7 cellular contexts compared by ENCODE assay signal in the genomic region with DNA sequence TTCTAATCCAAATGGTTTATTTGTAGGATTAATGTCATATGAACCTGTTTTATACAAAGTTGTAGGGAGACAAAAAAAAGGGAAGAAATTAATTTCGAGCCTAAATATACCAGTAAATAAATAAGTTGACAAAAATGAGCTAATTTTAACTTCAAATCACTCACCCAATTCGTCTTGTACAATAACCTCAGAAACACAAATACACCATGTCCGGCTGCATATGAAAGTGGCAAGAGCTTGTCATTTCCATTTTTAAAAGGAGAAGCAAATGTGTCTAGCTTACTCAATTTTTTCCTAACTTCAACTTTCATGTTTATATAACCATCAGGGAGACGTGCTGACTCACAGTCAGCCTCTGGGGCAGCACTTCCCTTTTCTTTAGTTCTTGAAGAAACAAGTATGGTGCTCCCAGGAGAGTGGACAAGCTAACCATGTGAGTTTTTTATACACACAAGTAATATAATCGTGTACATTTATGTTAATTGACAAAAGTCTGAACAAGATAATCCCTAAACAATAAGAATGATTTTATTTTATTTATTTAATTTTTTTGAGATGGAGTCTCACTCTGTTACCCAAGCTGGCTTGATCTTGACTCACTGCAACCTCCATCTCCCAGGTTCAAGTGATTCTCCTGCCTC. TPM values are rescaled to one million over a fixed set of nuclear protein-coding genes. Genes with fewer than 3 reads are reported as not detected.
DNase-seq lines count a peak whose midpoint lies in the region; ATAC-seq and TF ChIP-seq lines count a peak whose summit lies in the region.

No MANE protein-coding gene starts in this region.

- TF ChIP-seq CTCF in choroid plexus epithelial cell (conservative IDR thresholded peaks at IDR 0.05; ENCODE audit: low read depth, low read length) = peak; percentile 7

- ATAC-seq in GM18519 (IDR thresholded peaks at IDR 0.05; ENCODE audit: low FRiP score, unreplicated experiment) (peak; percentile 86), HG02588 (IDR thresholded peaks at IDR 0.05; ENCODE audit: unreplicated experiment) (peak; percentile 87)

- DNase-seq in NCI-H460 (ENCODE audit: extremely low read depth, low read depth) (peak; percentile 38), choroid plexus epithelial cell (ENCODE audit: low read depth) (peak; percentile 95), myocyte (ENCODE audit: low read depth) (peak; percentile 38), NCI-H1930 (lab: John Stamatoyannopoulos, UW) (no peak), NCI-H2081 treated with DMSO at 0.1 percent for 48 hours (lab: John Stamatoyannopoulos, UW) (no peak)

- H3K4me3 ChIP-seq in choroid plexus epithelial cell (ENCODE audit: low read depth, low read length) = no peak overlapping the region

RNA-seq across cellular contexts. Expression of a gene that starts 55.5 kb away (rescaled TPM):
- 110 and 135 TPM in 2 replicates for total RNA-seq in NCI-H460 (2014; rRNA removed; shearing (Covaris generic))
- polyA plus RNA-seq in NCI-H460 (2014; cell fraction: nucleus; rRNA removed) = 40.4 and 54.4 TPM in 2 replicates
- 16.7 and 28.0 TPM in 2 replicates for total RNA-seq in myocyte
- polyA plus RNA-seq in myocyte (2012) = 30.9 TPM

Comparison
In these comparisons a context has a peak if more than half of its experiments do, and no peak if none do; other contexts are left out.
1. DNase-seq: peak in NCI-H460 (single experiment), choroid plexus epithelial cell (single experiment) and myocyte (single experiment); none in NCI-H1930 (0 of 2) and NCI-H2081 treated with DMSO at 0.1 percent for 48 hours (single experiment).